17 cellular contexts compared by ENCODE assay signal in the genomic region with DNA sequence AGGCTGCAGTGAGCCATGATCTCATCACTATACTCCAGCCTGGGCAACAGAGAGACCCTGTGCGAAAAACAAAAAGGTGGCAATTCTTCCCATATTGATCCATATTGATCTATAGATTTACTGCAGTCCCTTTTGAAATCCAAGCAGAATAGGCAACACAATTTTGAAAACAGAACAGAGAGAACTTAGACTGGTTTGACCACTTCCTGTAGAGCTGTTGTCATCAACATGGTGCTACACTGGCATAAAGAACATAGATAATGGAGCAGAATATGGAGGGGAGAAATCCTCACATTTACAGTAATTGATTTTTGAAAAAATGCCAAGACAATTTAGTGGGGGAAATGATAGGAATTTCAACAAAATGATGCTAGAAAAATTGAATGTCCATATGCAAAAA.
"Had no signal": no experiment of that assay in that cellular context is flagged by ENCODE, and none has a peak within 500 bp of the region (broad histone marks: within the 10 kb centered on the region; RNA-seq: fewer than 3 reads in every experiment).

No MANE protein-coding gene starts in this region.

- H3K36me3 ChIP-seq: neutrophil had no signal

- H3K4me1 ChIP-seq: parathyroid adenoma had no signal

- H3K36me3 Mint-ChIP-seq: natural killer cell had no signal

- H3K27me3 Mint-ChIP-seq: activated CD4-positive, alpha-beta T cell treated with anti-CD3 and anti-CD28 coated beads, Interleukin-2, amount 10 ng/mL, durations not matched to agents 7 days and 5 days had no signal

- H3K9me3 ChIP-seq: neutrophil had no signal

- H3K4me3 Mint-ChIP-seq: activated CD4-positive, alpha-beta T cell treated with anti-CD3 and anti-CD28 coated beads, Interleukin-2, amount 10 ng/mL, durations not matched to agents 7 days and 5 days; natural killer cell had no signal

- H3K27ac ChIP-seq: neutrophil, parathyroid adenoma had no signal

- ATAC-seq: left ventricle myocardium superior had no signal

- H3K27ac Mint-ChIP-seq: natural killer cell had no signal

- H3K27me3 ChIP-seq: neutrophil had no signal

- DNase-seq: activated CD4-positive, alpha-beta T cell treated with anti-CD3 and anti-CD28 coated beads, Interleukin-2, amount 10 ng/mL, durations not matched to agents 7 days and 5 days; activated CD4-positive, CD25-positive, alpha-beta regulatory T cell; activated gamma-delta T cell; activated T-cell treated with anti-CD3 and anti-CD28 coated beads, Interleukin-2, amount 50 U/mL, for 48 hours; anterior cingulate cortex; cortex of kidney; effector memory CD4-positive, alpha-beta T cell; foreskin fibroblast; kidney glomerular epithelial cell; left ventricle myocardium superior; mesenchymal stem cell; natural killer cell; stimulated activated CD4-positive, alpha-beta T cell treated with anti-CD3 and anti-CD28 coated beads, Interleukin-12 subunit alpha, Interleukin-12 subunit beta, amount 100 ng/mL, for 4 hours; stimulated activated CD4-positive, alpha-beta T cell treated with anti-CD3 and anti-CD28 coated beads, Interleukin-2, amount 100 ng/mL, for 24 hours; trophoblast cell had no signal

- H3K9me3 Mint-ChIP-seq: natural killer cell had no signal
